ENCODE assay signal across 14 cellular contexts in the genomic region with DNA sequence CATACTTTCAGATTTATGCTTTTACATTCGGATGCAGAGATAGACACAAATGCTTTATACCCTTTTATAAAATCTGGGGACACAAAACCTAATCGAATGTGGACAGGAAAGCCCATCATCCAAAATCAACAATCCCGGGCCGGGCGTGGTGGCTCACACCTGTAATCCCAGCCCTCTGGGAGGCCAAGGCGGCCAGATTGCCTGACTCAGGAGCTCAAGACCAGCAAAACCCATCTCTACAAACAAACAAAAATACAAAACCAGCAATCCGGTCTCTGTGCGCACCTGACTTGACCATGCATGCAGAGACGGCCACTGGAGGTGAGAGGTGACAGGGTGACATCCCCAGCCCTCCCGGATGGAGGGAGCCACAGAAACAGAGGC. TPM values are rescaled to one million over a fixed set of nuclear protein-coding genes. Genes with fewer than 3 reads are reported as not detected.
DNase-seq lines count a peak whose midpoint lies in the region; ATAC-seq and TF ChIP-seq lines count a peak whose summit lies in the region.
"Had no signal": no experiment of that assay in that cellular context is flagged by ENCODE, and none has a peak within 500 bp of the region (broad histone marks: within the 10 kb centered on the region; RNA-seq: fewer than 3 reads in every experiment).

No MANE protein-coding gene starts in this region.

- H2AFZ ChIP-seq in neural progenitor cell (replicated peaks) (no peak overlapping the region), MM.1S (ENCODE audit: low read length) (no peak overlapping the region)

- ATAC-seq in heart right ventricle, result no peak
- ATAC-seq in Right ventricle myocardium inferior, result no peak
- ATAC-seq: GM12878 had no signal

- H3F3A ChIP-seq in neural progenitor cell (ENCODE audit: low read depth), result no peaks in the 10 kb centered on the region
- no peaks in the 10 kb centered on the region for H3F3A ChIP-seq in MM.1S (ENCODE audit: insufficient read depth, low read length)

- H3K36me3 ChIP-seq in heart right ventricle, result no peaks in the 10 kb centered on the region
- H3K36me3 ChIP-seq in adipocyte (ENCODE audit: control insufficient read depth, insufficient read depth, low read length, severe bottlenecking), result no peaks in the 10 kb centered on the region
- no peaks in the 10 kb centered on the region for H3K36me3 ChIP-seq in esophagus muscularis mucosa
- H3K36me3 ChIP-seq in neural progenitor cell, result no peaks in the 10 kb centered on the region
- no peaks in the 10 kb centered on the region for H3K36me3 ChIP-seq in MM.1S (replicated peaks; ENCODE audit: insufficient read depth, low read length)

- H3K9me3 Mint-ChIP-seq in neural progenitor cell, result no peaks in the 10 kb centered on the region

- no peaks in the 10 kb centered on the region for H3K27me3 Mint-ChIP-seq in neural progenitor cell (ENCODE audit: insufficient read depth, low read depth)

- no peak for TF ChIP-seq CTCF in heart right ventricle (IDR thresholded peaks at IDR 0.05)
- TF ChIP-seq CTCF in esophagus muscularis mucosa (IDR thresholded peaks at IDR 0.05), result no peak
- no peak for TF ChIP-seq CTCF in neural progenitor cell (IDR thresholded peaks at IDR 0.05)
- no peak for TF ChIP-seq CTCF in MM.1S (IDR thresholded peaks at IDR 0.05; ENCODE audit: low read length)

- H3K9me3 ChIP-seq in heart right ventricle (no peaks in the 10 kb centered on the region), adipocyte (ENCODE audit: control insufficient read depth, low read length) (no peaks in the 10 kb centered on the region), esophagus muscularis mucosa (no peaks in the 10 kb centered on the region), neural progenitor cell (ENCODE audit: low read depth) (no peaks in the 10 kb centered on the region), MM.1S (replicated peaks; ENCODE audit: insufficient read depth, low read length) (no peaks in the 10 kb centered on the region)
- H3K9me3 ChIP-seq: Caco-2 had no signal

- intact Hi-C loops in heart right ventricle (cut with DNase I), result no loop called here
- intact Hi-C loops in Right ventricle myocardium inferior (cut with DNase I), result loop anchor here (5.0 kb wide), 1 partner anchor 56 kb away; no protein-coding TSS in a partner anchor
- intact Hi-C loops in esophagus muscularis mucosa (cut with DNase I), result no loop called here

- no peak overlapping the region for H3K4me3 ChIP-seq in heart right ventricle
- H3K4me3 ChIP-seq in adipocyte (ENCODE audit: low read length), result peak overlapping the region; percentile 46
- no peak overlapping the region for H3K4me3 ChIP-seq in esophagus muscularis mucosa
- H3K4me3 ChIP-seq in neural progenitor cell, result no peak overlapping the region
- H3K4me3 ChIP-seq in MM.1S (ENCODE audit: low read length), result no peak overlapping the region
- H3K4me3 ChIP-seq: GM12878 had no signal

- no peaks in the 10 kb centered on the region for H3K27me3 ChIP-seq in heart right ventricle
- H3K27me3 ChIP-seq in adipocyte (replicated peaks; ENCODE audit: control insufficient read depth, insufficient read depth, low read length), result peaks cover 5% of the 10 kb centered on the region
- H3K27me3 ChIP-seq in esophagus muscularis mucosa, result no peaks in the 10 kb centered on the region
- no peaks in the 10 kb centered on the region for H3K27me3 ChIP-seq in neural progenitor cell
- no peaks in the 10 kb centered on the region for H3K27me3 ChIP-seq in MM.1S (replicated peaks; ENCODE audit: insufficient read depth, low read length)

- TF ChIP-seq EP300 in esophagus muscularis mucosa (IDR thresholded peaks at IDR 0.05), result no peak

- DNase-seq in heart right ventricle, result no peak
- no peak for DNase-seq in Right ventricle myocardium inferior (ENCODE audit: missing footprints)
- DNase-seq in adipocyte (ENCODE audit: low read depth), result no peak
- DNase-seq in esophagus muscularis mucosa (ENCODE audit: extremely low spot score), result peak; percentile 77
- DNase-seq in substantia nigra (lab: John Stamatoyannopoulos, UW), result peak in 1 of 49 donors; percentile 36
- DNase-seq in neural progenitor cell (ENCODE audit: low spot score), result no peak
- no peak for DNase-seq in MM.1S
- DNase-seq in NCI-H345 (lab: John Stamatoyannopoulos, UW), result no peak
- DNase-seq: Caco-2, DMS53, NCI-H1436 treated with DMSO at 0.1 percent for 48 hours, NCI-H2081, NCI-H526 had no signal

- H3K79me2 ChIP-seq in neural progenitor cell (ENCODE audit: low read depth) (peaks cover 53% of the 10 kb centered on the region), MM.1S (ENCODE audit: low read length) (no peaks in the 10 kb centered on the region)

- peak overlapping the region in 7 of 10 donors; percentile 10 to 85 (median 76) for H3K27ac ChIP-seq in heart right ventricle
- peak overlapping the region in 2 of 4 donors; percentile 28 to 29 for H3K27ac ChIP-seq in esophagus muscularis mucosa (replicated peaks in 1 of 4)
- peak overlapping the region; percentile 92 for H3K27ac ChIP-seq in substantia nigra (ENCODE audit: low read depth, low read length, poor library complexity, severe bottlenecking)
- no peak overlapping the region for H3K27ac ChIP-seq in neural progenitor cell
- H3K27ac ChIP-seq in MM.1S (ENCODE audit: low read length), result no peak overlapping the region

- H4K20me1 ChIP-seq in neural progenitor cell (ENCODE audit: low read depth) (no peaks in the 10 kb centered on the region), MM.1S (ENCODE audit: insufficient read depth, low read length) (no peaks in the 10 kb centered on the region)

- H3K36me3 Mint-ChIP-seq in neural progenitor cell, result no peaks in the 10 kb centered on the region

- WGBS in heart right ventricle, 2 donors, result 72 to 73% methylated on average over 10 of the region's 10 CpGs
- 90% methylated on average over 10 of the region's 10 CpGs for WGBS in esophagus muscularis mucosa

- no peak overlapping the region for H3K4me2 ChIP-seq in neural progenitor cell
- H3K4me2 ChIP-seq in MM.1S (ENCODE audit: low read depth, low read length), result no peak overlapping the region

- no peaks in the 10 kb centered on the region for H3K9me2 ChIP-seq in MM.1S (replicated peaks; ENCODE audit: insufficient read depth, low read length)

- no peak overlapping the region for H3K9ac ChIP-seq in adipocyte (ENCODE audit: low read length)
- H3K9ac ChIP-seq in neural progenitor cell, result no peak overlapping the region
- H3K9ac ChIP-seq in MM.1S (ENCODE audit: low read length), result no peak overlapping the region

- no peak overlapping the region for H3K4me3 Mint-ChIP-seq in neural progenitor cell

- peaks cover 3 to 59% (median 21%) of the 10 kb centered on the region in 9 donors for H3K4me1 ChIP-seq in heart right ventricle
- H3K4me1 ChIP-seq in adipocyte (ENCODE audit: control insufficient read depth, insufficient read depth, low read length), result peaks cover 18% of the 10 kb centered on the region
- H3K4me1 ChIP-seq in esophagus muscularis mucosa, result peaks cover 16 to 36% (median 31%) of the 10 kb centered on the region in 4 donors
- no peaks in the 10 kb centered on the region for H3K4me1 ChIP-seq in neural progenitor cell
- no peaks in the 10 kb centered on the region for H3K4me1 ChIP-seq in MM.1S (ENCODE audit: low read length)
- H3K4me1 ChIP-seq: Caco-2 had no signal

- H3K27ac Mint-ChIP-seq in neural progenitor cell, result no peak overlapping the region

- no peak for TF ChIP-seq POLR2A in esophagus muscularis mucosa (IDR thresholded peaks at IDR 0.05; ENCODE audit: low read depth)

- H3K4me1 Mint-ChIP-seq in neural progenitor cell, result peaks cover 2% of the 10 kb centered on the region

RNA-seq across cellular contexts. Expression of a gene that starts 13.5 kb away (rescaled TPM):
- 100 to 1,000 TPM in 2 of 10 donors, 10 to 100 TPM in 8; 60.3 to 109 (median 90.6) TPM for total RNA-seq in heart right ventricle
- polyA plus RNA-seq in heart right ventricle, result 10 to 100 TPM; 15.5 to 25.6 TPM
- 88.3 TPM for total RNA-seq in Right ventricle myocardium inferior
- total RNA-seq in esophagus muscularis mucosa, result 10 to 100 TPM; 29.8 to 51.4 (median 45.9) TPM
- 5.4 and 6.3 TPM in 2 replicates for total RNA-seq in neural progenitor cell (ENCODE audit: low replicate concordance)
- polyA plus RNA-seq: GM12878 had no signal

Comparison
In these comparisons a context has a peak if more than half of its experiments do, and no peak if none do; other contexts are left out.
1. H3K27ac ChIP-seq: peak in heart right ventricle (7 of 10) and substantia nigra (single experiment); none in neural progenitor cell (single experiment) and MM.1S (single experiment).